12 cellular contexts compared by ENCODE assay signal in the genomic region with DNA sequence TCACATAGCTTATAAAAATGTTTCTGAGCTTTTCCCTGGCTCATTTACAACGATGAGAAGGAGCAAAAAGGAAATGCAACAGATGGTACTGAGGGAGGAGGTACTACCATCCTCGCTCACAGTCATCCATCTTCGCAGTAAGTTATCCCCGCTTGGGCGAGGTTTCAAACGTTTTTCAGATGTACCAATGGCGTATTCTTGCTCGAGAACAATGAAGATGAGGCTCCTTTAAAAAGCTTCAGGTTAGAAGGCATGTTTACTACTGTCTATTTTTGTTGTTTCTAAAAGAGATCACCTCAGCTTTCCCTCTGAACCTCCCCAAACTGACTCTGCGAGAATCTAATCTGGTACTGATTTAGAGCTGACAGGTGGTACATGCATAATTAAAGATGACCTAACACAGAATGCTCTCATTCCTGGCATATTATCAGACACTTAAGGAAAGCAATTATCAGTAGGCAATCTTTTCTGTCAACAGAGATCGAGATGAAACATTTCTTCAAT.
DNase-seq lines count a peak whose midpoint lies in the region; ATAC-seq, FAIRE-seq and TF ChIP-seq lines count a peak whose summit lies in the region.
"Had no signal": no experiment of that assay in that cellular context is flagged by ENCODE, and none has a peak within 500 bp of the region (broad histone marks: within the 10 kb centered on the region; RNA-seq: fewer than 3 reads in every experiment).

No MANE protein-coding gene starts in this region.

- no peaks in the 10 kb centered on the region for H3K27me3 ChIP-seq in keratinocyte (ENCODE audit: control insufficient read depth, extremely low read depth, insufficient read depth, low read length)
- H3K27me3 ChIP-seq: BLaER1 treated with 17β-estradiol and CSF1 and Interleukin-3, amounts not matched to agents 10 nM and 100 nM; heart right ventricle had no signal

- peak overlapping the region; percentile 77 to 89 for H3K27ac Mint-ChIP-seq in T-cell

- no peak overlapping the region for H3K9ac ChIP-seq in keratinocyte (ENCODE audit: control insufficient read depth, extremely low read depth, insufficient read depth, low read length)
- H3K9ac ChIP-seq: BLaER1 treated with 17β-estradiol and CSF1 and Interleukin-3, amounts not matched to agents 10 nM and 100 nM had no signal

- H3K4me2 ChIP-seq in keratinocyte (ENCODE audit: control insufficient read depth, extremely low read depth, insufficient read depth, low read depth, low read length), result peak overlapping the region; percentile 28
- H3K4me2 ChIP-seq: BLaER1 treated with 17β-estradiol and CSF1 and Interleukin-3, amounts not matched to agents 10 nM and 100 nM had no signal

- DNase-seq in AG10803 (ENCODE audit: low read depth) (peak; percentile 6), DMS 273 treated with DMSO at 0.1 percent for 48 hours (lab: John Stamatoyannopoulos, UW) (peak; percentile 80), T-cell (no peak), keratinocyte (ENCODE audit: low read depth, low spot score) (no peak), dedifferentiated amniotic fluid mesenchymal stem cell (ENCODE audit: extremely low spot score) (no peak), DMS79 (lab: John Stamatoyannopoulos, UW) (no peak), NCI-H526 treated with DMSO at 0.1 percent for 48 hours (lab: John Stamatoyannopoulos, UW) (no peak)
- DNase-seq in stimulated activated CD8-positive, alpha-beta memory T cell treated with anti-CD3 and anti-CD28 coated beads, Interleukin-4, amount 100 ng/mL, for 48 hours, result no peak
- DNase-seq: heart right ventricle, left cardiac atrium, NCI-H1417 treated with DMSO at 0.1 percent for 48 hours had no signal

- no peak for FAIRE-seq in keratinocyte (lab: Jason Lieb, UNC)

- peak in 3 of 4 experiments; percentile 48 to 69 (median 55) for ATAC-seq in T-cell (replicated peaks in 1 of 4)
- ATAC-seq: heart right ventricle, left cardiac atrium had no signal

- no peaks in the 10 kb centered on the region for H3K36me3 ChIP-seq in keratinocyte (ENCODE audit: control insufficient read depth in 2 of 2, extremely low read depth in 1 of 2, insufficient read depth in 2 of 2, low read length in 2 of 2)
- H3K36me3 ChIP-seq: heart right ventricle had no signal

- H3K4me3 ChIP-seq in AG10803 (ENCODE audit: low read length), result no peak overlapping the region
- no peak overlapping the region for H3K4me3 ChIP-seq in keratinocyte (ENCODE audit: control insufficient read depth in 2 of 3, extremely low read depth in 1 of 3, insufficient read depth in 2 of 3, low read depth in 1 of 3, low read length in 3 of 3)
- H3K4me3 ChIP-seq: BLaER1 treated with 17β-estradiol and CSF1 and Interleukin-3, amounts not matched to agents 10 nM and 100 nM; heart right ventricle had no signal

- H3K4me1 ChIP-seq in keratinocyte (ENCODE audit: control insufficient read depth, extremely low read depth, insufficient read depth, low read length), result no peaks in the 10 kb centered on the region

- H3K9me3 ChIP-seq in keratinocyte (ENCODE audit: control insufficient read depth, low read depth, low read length), result no peaks in the 10 kb centered on the region
- H3K9me3 ChIP-seq: BLaER1 treated with 17β-estradiol and CSF1 and Interleukin-3, amounts not matched to agents 10 nM and 100 nM; heart right ventricle had no signal

- H3K9me1 ChIP-seq in keratinocyte (ENCODE audit: control insufficient read depth, extremely low read depth, insufficient read depth, low read length), result no peaks in the 10 kb centered on the region

- no peak overlapping the region for H3K27ac ChIP-seq in keratinocyte (ENCODE audit: control insufficient read depth, insufficient read depth, low read length)
- H3K27ac ChIP-seq: BLaER1 treated with 17β-estradiol and CSF1 and Interleukin-3, amounts not matched to agents 10 nM and 100 nM; heart right ventricle had no signal

- H3K27me3 Mint-ChIP-seq in T-cell, result no peaks in the 10 kb centered on the region

- POLR2A ChIA-PET in T-cell (lab: Charles Lee), result interaction anchor here (0.5 to 0.6 kb wide), 2 partner anchors 9 to 19 kb away, joined by 3 to 4 read pairs; no protein-coding TSS in a partner anchor

- no peaks in the 10 kb centered on the region for H3K79me2 ChIP-seq in keratinocyte (ENCODE audit: control insufficient read depth, insufficient read depth, low read length)

- H3K4me3 Mint-ChIP-seq in T-cell, result peak overlapping the region in 1 of 3 donors; percentile 38

- H4K20me1 ChIP-seq in keratinocyte (ENCODE audit: control insufficient read depth, extremely low read depth, insufficient read depth, low read length), result no peaks in the 10 kb centered on the region

- CTCF ChIA-PET in T-cell (lab: Charles Lee), result interaction anchor here in 1 of 2 donors (0.5 to 1.8 kb wide), 3 partner anchors 37 to 320 kb away, joined by 3 to 4 read pairs (median 3); no protein-coding TSS in a partner anchor

- H3K36me3 Mint-ChIP-seq in T-cell, result peaks cover 57% of the 10 kb centered on the region

- peaks cover 88 to 97% (median 91%) of the 10 kb centered on the region in 3 donors for H3K4me1 Mint-ChIP-seq in T-cell

- H3K9me3 Mint-ChIP-seq in T-cell, result no peaks in the 10 kb centered on the region

- dilution Hi-C loops in keratinocyte (cut with MboI; ENCODE audit: extremely low pct_ligation_motif_present, low sequenced_read_pairs), result no loop called here

- TF ChIP-seq CTCF in AG10803 (conservative IDR thresholded peaks at IDR 0.05; ENCODE audit: low read length) (no peak), keratinocyte (optimal IDR thresholded peaks at IDR 0.05 in 1 of 3, IDR thresholded peaks at IDR 0.05 in 1 of 3, conservative IDR thresholded peaks at IDR 0.05 in 1 of 3; ENCODE audit: extremely low read depth in 1 of 3, insufficient read depth in 2 of 3, low read length in 3 of 3) (no peak)

- no peak overlapping the region for H2AFZ ChIP-seq in keratinocyte (ENCODE audit: control insufficient read depth, low read length)

Comparison
In these comparisons a context has a peak if more than half of its experiments do, and no peak if none do; other contexts are left out.
1. DNase-seq: peak in AG10803 (single experiment) and DMS 273 treated with DMSO at 0.1 percent for 48 hours (single experiment); none in T-cell (0 of 34), keratinocyte (single experiment), stimulated activated CD8-positive, alpha-beta memory T cell treated with anti-CD3 and anti-CD28 coated beads, Interleukin-4, amount 100 ng/mL, for 48 hours (single experiment), dedifferentiated amniotic fluid mesenchymal stem cell (single experiment), DMS79 (single experiment) and NCI-H526 treated with DMSO at 0.1 percent for 48 hours (single experiment).